ENCODE assay signal across 15 cellular contexts in genomic region chr19:44725251-44725650, GRCh38. TPM values are rescaled to one million over a fixed set of nuclear protein-coding genes. Genes with fewer than 3 reads are reported as not detected.
DNase-seq lines count a peak whose midpoint lies in the region; ATAC-seq, FAIRE-seq and TF ChIP-seq lines count a peak whose summit lies in the region.
"Had no signal": no experiment of that assay in that cellular context is flagged by ENCODE, and none has a peak within 500 bp of the region (broad histone marks: within the 10 kb centered on the region; RNA-seq: fewer than 3 reads in every experiment).

No MANE protein-coding gene starts in this region.

- TF ChIP-seq CTCF in 22Rv1 (IDR thresholded peaks at IDR 0.05) (no peak), H1 (IDR thresholded peaks at IDR 0.05; ENCODE audit: control extremely low read depth in 1 of 3, insufficient read depth in 1 of 3, low read depth in 1 of 3, low read length in 3 of 3) (no peak)

- no peak overlapping the region for H3K14ac ChIP-seq in H1 (ENCODE audit: insufficient read length)

- H2BK15ac ChIP-seq in H1 (ENCODE audit: low read length), result no peak overlapping the region
- no peak overlapping the region for H2BK15ac ChIP-seq in mesendoderm (replicated peaks; ENCODE audit: low read depth)

- H2BK5ac ChIP-seq in H1 (ENCODE audit: low read depth, low read length), result no peak overlapping the region
- no peak overlapping the region for H2BK5ac ChIP-seq in mesendoderm (ENCODE audit: low read length)

- H3K27ac ChIP-seq in 22Rv1 (peak overlapping the region; percentile 68), H1 (ENCODE audit: low read depth, low read length) (no peak overlapping the region), mesendoderm (ENCODE audit: low read depth, low read length) (no peak overlapping the region)
- H3K27ac ChIP-seq: ovary had no signal

- H3K4me2 ChIP-seq in H1 (ENCODE audit: insufficient read depth in 1 of 2, low read depth in 2 of 2, low read length in 2 of 2) (no peak overlapping the region), mesendoderm (ENCODE audit: low read length) (no peak overlapping the region)

- no peak overlapping the region for H2AK5ac ChIP-seq in H1 (ENCODE audit: low read depth, low read length)
- H2AK5ac ChIP-seq in mesendoderm (ENCODE audit: low read length), result no peak overlapping the region

- H3K56ac ChIP-seq in H1 (replicated peaks; ENCODE audit: insufficient read length, low read depth, low read length) (no peak overlapping the region), mesendoderm (ENCODE audit: low read length) (peak overlapping the region; percentile 10)

- H2BK120ac ChIP-seq in H1 (replicated peaks; ENCODE audit: low read depth, low read length) (no peak overlapping the region), mesendoderm (ENCODE audit: low read depth, low read length) (no peak overlapping the region)

- no peak for ATAC-seq in GM19395 (IDR thresholded peaks at IDR 0.05; ENCODE audit: unreplicated experiment)
- ATAC-seq in activated naive CD8-positive, alpha-beta T cell treated with anti-CD3 and anti-CD28 coated beads, Interleukin-2, amount 50 U/mL, for 24 hours, result no peak
- no peak for ATAC-seq in GM21717 (IDR thresholded peaks at IDR 0.05; ENCODE audit: unreplicated experiment)

- WGBS in H1 (ENCODE audit: extremely low coverage in 1 of 2, insufficient coverage in 1 of 2, insufficient read length in 1 of 2, insufficient replicate concordance in 2 of 2, low coverage in 1 of 2, low lambda C conversion rate in 2 of 2, missing lambda C conversion rate in 1 of 2), 2 experiments, result 70% methylated on average over 5 of the region's 18 CpGs; no CpG with 5 or more reads in 1 of the 2 experiments
- no CpG with 5 or more reads among the region's 18 CpGs for WGBS in mesendoderm (ENCODE audit: extremely low coverage, insufficient coverage, low lambda C conversion rate)

- H4K8ac ChIP-seq in H1 (ENCODE audit: extremely low read depth, insufficient read depth, low read length), result peak overlapping the region; percentile 35
- H4K8ac ChIP-seq in mesendoderm (ENCODE audit: low read depth, low read length), result no peak overlapping the region

- no peak overlapping the region; the same call in 1 of the 2 replicates for H3K18ac ChIP-seq in H1 (ENCODE audit: extremely low read depth, low read length)
- H3K18ac ChIP-seq in mesendoderm (ENCODE audit: low read length), result no peak overlapping the region

- no peaks in the 10 kb centered on the region for H3K36me3 ChIP-seq in H1 (ENCODE audit: control insufficient read depth in 2 of 4, insufficient read depth in 4 of 4, low read length in 3 of 4)
- no peaks in the 10 kb centered on the region for H3K36me3 ChIP-seq in mesendoderm (ENCODE audit: control insufficient read depth, insufficient read depth, low read length)
- H3K36me3 ChIP-seq: ovary had no signal

- peak overlapping the region; percentile 68; the same call in 1 of the 2 replicates for H2BK12ac ChIP-seq in H1 (ENCODE audit: low read depth, low read length)

- no peak for TF ChIP-seq RAD21 in H1 (IDR thresholded peaks at IDR 0.05 in 1 of 2, conservative IDR thresholded peaks at IDR 0.05 in 1 of 2; ENCODE audit: low read depth in 2 of 2, low read length in 2 of 2)

- H3K79me2 ChIP-seq in H1 (ENCODE audit: control insufficient read depth in 1 of 2, insufficient read depth in 2 of 2, low read length in 2 of 2) (no peaks in the 10 kb centered on the region), mesendoderm (ENCODE audit: control insufficient read depth, insufficient read depth, low read length) (no peaks in the 10 kb centered on the region)

- DNase-seq in HuH-7 (ENCODE audit: low spot score) (peak; percentile 73), H1 (ENCODE audit: low read depth in 1 of 2, low spot score in 2 of 2) (no peak), mesendoderm (no peak)
- no peak for DNase-seq in T-helper 2 cell treated with Interferon-gamma antibody and Interleukin-4, amounts not matched to agents 5 μg/mL and 100 μg/mL, for 36 hours (ENCODE audit: low spot score)
- DNase-seq in activated naive CD8-positive, alpha-beta T cell treated with anti-CD3 and anti-CD28 coated beads, Interleukin-2, amount 50 U/mL, for 24 hours, result no peak
- DNase-seq: activated T-cell treated with anti-CD3 and anti-CD28 coated beads for 4 hours; C1 segment of cervical spinal cord; NCI-H1694 treated with DMSO at 0.1 percent for 48 hours; ovary; stimulated activated CD4-positive, alpha-beta T cell treated with anti-CD3 and anti-CD28 coated beads, Interleukin-4, amount 100 ng/mL, for 1 hour; T1000 had no signal

- H3K23me2 ChIP-seq in H1 (ENCODE audit: low read depth, low read length), result no peaks in the 10 kb centered on the region

- peak overlapping the region; percentile 34; the same call in 1 of the 2 replicates for H2AFZ ChIP-seq in H1 (ENCODE audit: low read length)

- no peaks in the 10 kb centered on the region for H3K9me3 ChIP-seq in H1 (ENCODE audit: insufficient read depth in 2 of 2, low read depth in 1 of 2, low read length in 1 of 2)
- H3K9me3 ChIP-seq: ovary had no signal

- no peaks in the 10 kb centered on the region for H3K79me1 ChIP-seq in H1 (ENCODE audit: low read depth, low read length)
- H3K79me1 ChIP-seq in mesendoderm (ENCODE audit: low read length), result no peaks in the 10 kb centered on the region

- no peak for FAIRE-seq in H1 (lab: Jason Lieb, UNC)

- no peak overlapping the region for H2BK20ac ChIP-seq in H1 (ENCODE audit: low read length)

- H3K27ac Mint-ChIP-seq in T-helper 2 cell treated with Interferon-gamma antibody and Interleukin-4, amounts not matched to agents 5 μg/mL and 100 μg/mL, for 36 hours, result no peak overlapping the region
- H3K27ac Mint-ChIP-seq in activated naive CD8-positive, alpha-beta T cell treated with anti-CD3 and anti-CD28 coated beads, Interleukin-2, amount 50 U/mL, for 24 hours, result no peak overlapping the region

- H4K91ac ChIP-seq in H1 (replicated peaks; ENCODE audit: insufficient read length, low read length), result no peak overlapping the region

- no peaks in the 10 kb centered on the region for H3K36me3 Mint-ChIP-seq in T-helper 2 cell treated with Interferon-gamma antibody and Interleukin-4, amounts not matched to agents 5 μg/mL and 100 μg/mL, for 36 hours (ENCODE audit: low read depth)
- H3K36me3 Mint-ChIP-seq in activated naive CD8-positive, alpha-beta T cell treated with anti-CD3 and anti-CD28 coated beads, Interleukin-2, amount 50 U/mL, for 24 hours (ENCODE audit: low read depth), result no peaks in the 10 kb centered on the region

- no peak for TF ChIP-seq EP300 in H1 (IDR thresholded peaks at IDR 0.05; ENCODE audit: borderline replicate concordance in 1 of 2, low read depth in 2 of 2, low read length in 2 of 2)

- H3K4me1 ChIP-seq in H1 (replicated peaks in 1 of 4; ENCODE audit: control insufficient read depth in 3 of 4, insufficient read depth in 4 of 4, low read length in 3 of 4), result peaks cover 0 to 3% (median 0%) of the 10 kb centered on the region in 4 experiments; a peak in 1 of 7 replicates
- no peaks in the 10 kb centered on the region for H3K4me1 ChIP-seq in mesendoderm (ENCODE audit: control insufficient read depth, low read depth, low read length)

- H3K27me3 Mint-ChIP-seq in T-helper 2 cell treated with Interferon-gamma antibody and Interleukin-4, amounts not matched to agents 5 μg/mL and 100 μg/mL, for 36 hours (ENCODE audit: low read depth), result no peaks in the 10 kb centered on the region
- H3K27me3 Mint-ChIP-seq in activated naive CD8-positive, alpha-beta T cell treated with anti-CD3 and anti-CD28 coated beads, Interleukin-2, amount 50 U/mL, for 24 hours, result peaks cover 2% of the 10 kb centered on the region

- H3K9ac ChIP-seq in H1 (replicated peaks in 1 of 4; ENCODE audit: extremely low read depth in 1 of 4, low read depth in 3 of 4, low read length in 3 of 4) (no peak overlapping the region), mesendoderm (ENCODE audit: low read length) (no peak overlapping the region)

- H4K20me1 ChIP-seq in H1 (replicated peaks in 1 of 2; ENCODE audit: control insufficient read depth in 1 of 2, insufficient read depth in 2 of 2, low read length in 2 of 2), result no peaks in the 10 kb centered on the region

- H3K23ac ChIP-seq in H1 (ENCODE audit: insufficient read length), result no peak overlapping the region
- no peak overlapping the region for H3K23ac ChIP-seq in mesendoderm (ENCODE audit: low read length)

- H4K5ac ChIP-seq in H1 (ENCODE audit: insufficient read length, low read depth, low read length), result no peak overlapping the region
- H4K5ac ChIP-seq in mesendoderm (ENCODE audit: low read length), result no peak overlapping the region

- POLR2A ChIA-PET in H1 (lab: Charles Lee; ENCODE audit: partially characterized antibody), result interaction anchor here (0.6 to 1.7 kb wide), 4 partner anchors 36 to 148 kb away, joined by 3 to 5 read pairs (median 3); no protein-coding TSS in a partner anchor

- TF ChIP-seq POLR2A in H1 (IDR thresholded peaks at IDR 0.05; ENCODE audit: control extremely low read depth in 1 of 2, low read depth in 2 of 2, low read length in 2 of 2), result no peak

- H3K27me3 ChIP-seq in H1 (replicated peaks in 1 of 4; ENCODE audit: control insufficient read depth in 3 of 4, extremely low read depth in 1 of 4, insufficient read depth in 3 of 4, low read length in 3 of 4) (no peaks in the 10 kb centered on the region; a peak in 1 of 7 replicates), mesendoderm (ENCODE audit: insufficient read depth, low read length, poor library complexity) (no peaks in the 10 kb centered on the region)
- H3K27me3 ChIP-seq: ovary had no signal

- no peaks in the 10 kb centered on the region for H3K9me3 Mint-ChIP-seq in T-helper 2 cell treated with Interferon-gamma antibody and Interleukin-4, amounts not matched to agents 5 μg/mL and 100 μg/mL, for 36 hours
- no peaks in the 10 kb centered on the region for H3K9me3 Mint-ChIP-seq in activated naive CD8-positive, alpha-beta T cell treated with anti-CD3 and anti-CD28 coated beads, Interleukin-2, amount 50 U/mL, for 24 hours

- no peak overlapping the region for H3K4me3 Mint-ChIP-seq in T-helper 2 cell treated with Interferon-gamma antibody and Interleukin-4, amounts not matched to agents 5 μg/mL and 100 μg/mL, for 36 hours
- H3K4me3 Mint-ChIP-seq in activated naive CD8-positive, alpha-beta T cell treated with anti-CD3 and anti-CD28 coated beads, Interleukin-2, amount 50 U/mL, for 24 hours, result no peak overlapping the region

- H3K4me3 ChIP-seq in H1 (ENCODE audit: extremely low read depth in 1 of 4, insufficient read depth in 2 of 4, low read depth in 3 of 4, low read length in 4 of 4) (no peak overlapping the region), mesendoderm (ENCODE audit: low read length) (no peak overlapping the region)
- H3K4me3 ChIP-seq: ovary had no signal

- H3K4ac ChIP-seq in H1 (replicated peaks; ENCODE audit: insufficient read length, low read depth, low read length), result no peak overlapping the region
- H3K4ac ChIP-seq in mesendoderm (ENCODE audit: low read depth, low read length), result no peak overlapping the region

- peaks cover 43% of the 10 kb centered on the region for H3K4me1 Mint-ChIP-seq in T-helper 2 cell treated with Interferon-gamma antibody and Interleukin-4, amounts not matched to agents 5 μg/mL and 100 μg/mL, for 36 hours (ENCODE audit: low read depth)
- H3K4me1 Mint-ChIP-seq in activated naive CD8-positive, alpha-beta T cell treated with anti-CD3 and anti-CD28 coated beads, Interleukin-2, amount 50 U/mL, for 24 hours, result peaks cover 42% of the 10 kb centered on the region

- CTCF ChIA-PET in H1 (lab: Charles Lee; ENCODE audit: partially characterized antibody), result interaction anchor here (0.6 to 20.6 kb wide), 27 partner anchors 7 to 186 kb away, joined by 3 to 468 read pairs (median 10); partner anchors contain the start of genes BCAM and NECTIN2

RNA-seq across cellular contexts. Expression of gene BCL3, which starts 23.3 kb away (rescaled TPM):
- total RNA-seq in H1 (2021; fragmentation: NEBNext Ultra II Directional; extraction: Animal tissue kit (Norgen Biotek cat#: 25700)), result 1.7 and 2.4 TPM in 2 replicates
- 0.88 and 3.0 TPM in 2 replicates for polyA plus RNA-seq in H1 (2011; rRNA removed)
- 1.5 TPM for polyA plus RNA-seq in H1 (2011; cell fraction: cytosol; rRNA removed)
- 2.2 TPM for polyA plus RNA-seq in H1 (2011; cell fraction: nucleus; rRNA removed)
- 1.7 to 3.7 TPM (median 2.5 TPM) in 4 replicates for polyA plus RNA-seq in H1 (2012, experiment 1 of 2)
- 2.0 TPM for polyA plus RNA-seq in H1 (2012, experiment 2 of 2)
- 2.5 TPM for polyA plus RNA-seq in H1 (2013, experiment 1 of 2)
- polyA plus RNA-seq in H1 (2013, experiment 2 of 2), result 3.0 TPM
- 0.24 and 0.28 TPM in 2 replicates for polyA minus RNA-seq in H1 (2011; rRNA and poly(A)+ RNA removed)
- 2.6 TPM for polyA minus RNA-seq in H1 (2011; cell fraction: cytosol; rRNA and poly(A)+ RNA removed)
- 1.2 TPM for polyA minus RNA-seq in H1 (2011; cell fraction: nucleus; rRNA and poly(A)+ RNA removed)
- polyA plus RNA-seq in mesendoderm (2013, experiment 1 of 2), result 1.8 TPM
- polyA plus RNA-seq in mesendoderm (2013, experiment 2 of 2), result 1.7 TPM

RNA-seq across cellular contexts. Expression of gene CEACAM16, which starts 26.3 kb away (rescaled TPM):
- total RNA-seq in H1 (2021; fragmentation: NEBNext Ultra II Directional; extraction: Animal tissue kit (Norgen Biotek cat#: 25700)), result not detected in 2 replicates
- polyA plus RNA-seq in H1 (2011; rRNA removed), result not detected in 2 replicates
- not detected for polyA plus RNA-seq in H1 (2011; cell fraction: cytosol; rRNA removed)
- not detected for polyA plus RNA-seq in H1 (2011; cell fraction: nucleus; rRNA removed)
- polyA plus RNA-seq in H1 (2012, experiment 1 of 2), result not detected in 4 replicates
- polyA plus RNA-seq in H1 (2012, experiment 2 of 2), result not detected
- not detected for polyA plus RNA-seq in H1 (2013, experiment 1 of 2)
- not detected for polyA plus RNA-seq in H1 (2013, experiment 2 of 2)
- not detected in 2 replicates for polyA minus RNA-seq in H1 (2011; rRNA and poly(A)+ RNA removed)
- not detected for polyA minus RNA-seq in H1 (2011; cell fraction: cytosol; rRNA and poly(A)+ RNA removed)
- not detected for polyA minus RNA-seq in H1 (2011; cell fraction: nucleus; rRNA and poly(A)+ RNA removed)
- not detected for polyA plus RNA-seq in mesendoderm (2013, experiment 1 of 2)
- polyA plus RNA-seq in mesendoderm (2013, experiment 2 of 2), result not detected
- total RNA-seq: ovary, subcutaneous adipose tissue had no signal
- polyA plus RNA-seq: ovary had no signal

RNA-seq across cellular contexts. Expression of gene CBLC, which starts 52.4 kb away (rescaled TPM):
- total RNA-seq in H1 (2021; fragmentation: NEBNext Ultra II Directional; extraction: Animal tissue kit (Norgen Biotek cat#: 25700)), result 17.4 and 19.2 TPM in 2 replicates
- 35.7 and 53.4 TPM in 2 replicates for polyA plus RNA-seq in H1 (2011; rRNA removed)
- 29.6 TPM for polyA plus RNA-seq in H1 (2011; cell fraction: cytosol; rRNA removed)
- 73.8 TPM for polyA plus RNA-seq in H1 (2011; cell fraction: nucleus; rRNA removed)
- polyA plus RNA-seq in H1 (2012, experiment 1 of 2), result 10.4 to 27.8 TPM (median 20.4 TPM) in 4 replicates
- 14.5 TPM for polyA plus RNA-seq in H1 (2012, experiment 2 of 2)
- 15.0 TPM for polyA plus RNA-seq in H1 (2013, experiment 1 of 2)
- polyA plus RNA-seq in H1 (2013, experiment 2 of 2), result 13.7 TPM
- polyA minus RNA-seq in H1 (2011; rRNA and poly(A)+ RNA removed), result 20.2 and 26.7 TPM in 2 replicates
- polyA minus RNA-seq in H1 (2011; cell fraction: cytosol; rRNA and poly(A)+ RNA removed), result 23.1 TPM
- polyA minus RNA-seq in H1 (2011; cell fraction: nucleus; rRNA and poly(A)+ RNA removed), result 37.0 TPM
- 4.6 TPM for polyA plus RNA-seq in mesendoderm (2013, experiment 1 of 2)
- 5.2 TPM for polyA plus RNA-seq in mesendoderm (2013, experiment 2 of 2)
- total RNA-seq: subcutaneous adipose tissue had no signal

RNA-seq across cellular contexts. Expression of gene CEACAM19, which starts 54.0 kb away (rescaled TPM):
- total RNA-seq in H1 (2021; fragmentation: NEBNext Ultra II Directional; extraction: Animal tissue kit (Norgen Biotek cat#: 25700)), result 2.7 and 3.1 TPM in 2 replicates
- polyA plus RNA-seq in H1 (2011; rRNA removed), result 3.4 and 4.0 TPM in 2 replicates
- 2.4 TPM for polyA plus RNA-seq in H1 (2011; cell fraction: cytosol; rRNA removed)
- 10.2 TPM for polyA plus RNA-seq in H1 (2011; cell fraction: nucleus; rRNA removed)
- polyA plus RNA-seq in H1 (2012, experiment 1 of 2), result 2.8 to 5.3 TPM (median 3.6 TPM) in 4 replicates
- polyA plus RNA-seq in H1 (2012, experiment 2 of 2), result 1.6 TPM
- polyA plus RNA-seq in H1 (2013, experiment 1 of 2), result 1.9 TPM
- polyA plus RNA-seq in H1 (2013, experiment 2 of 2), result 1.6 TPM
- polyA minus RNA-seq in H1 (2011; rRNA and poly(A)+ RNA removed), result 1.5 and 4.7 TPM in 2 replicates
- polyA minus RNA-seq in H1 (2011; cell fraction: cytosol; rRNA and poly(A)+ RNA removed), result 2.1 TPM
- polyA minus RNA-seq in H1 (2011; cell fraction: nucleus; rRNA and poly(A)+ RNA removed), result 3.5 TPM
- 0.53 TPM for polyA plus RNA-seq in mesendoderm (2013, experiment 1 of 2)
- polyA plus RNA-seq in mesendoderm (2013, experiment 2 of 2), result 0.60 TPM
